8 cellular contexts compared by ENCODE assay signal in the genomic region with DNA sequence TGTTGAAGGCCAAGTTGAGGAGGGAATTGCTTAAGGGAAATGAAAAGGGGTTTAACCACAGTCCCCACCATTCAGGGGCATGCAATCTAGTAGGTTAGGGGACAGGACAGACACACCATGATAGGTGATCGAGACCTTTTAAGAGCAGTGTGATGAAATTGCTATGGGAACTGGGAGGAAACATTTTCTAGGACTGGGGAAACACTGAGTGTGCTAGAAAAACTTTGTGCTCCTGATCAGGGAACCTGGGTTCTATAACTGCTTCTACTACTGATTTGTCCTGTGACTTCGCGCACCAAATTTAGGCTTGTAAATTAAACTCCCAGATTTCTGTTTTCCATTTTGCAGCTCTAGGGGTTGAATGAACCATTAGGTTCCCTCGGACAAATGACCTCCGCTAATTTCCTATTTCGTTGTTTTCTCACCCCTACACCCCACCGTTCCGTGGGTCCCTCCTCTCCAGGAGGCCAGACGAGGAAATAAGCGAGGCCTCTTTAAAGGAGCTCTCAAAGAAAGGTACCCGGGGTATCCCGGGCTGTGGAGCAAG. TPM values are rescaled to one million over a fixed set of nuclear protein-coding genes. Genes with fewer than 3 reads are reported as not detected.
DNase-seq lines count a peak whose midpoint lies in the region; ATAC-seq and TF ChIP-seq lines count a peak whose summit lies in the region.

No MANE protein-coding gene starts in this region.

- H3K27me3 ChIP-seq in CD4-positive, CD25-positive, alpha-beta regulatory T cell (ENCODE audit: control insufficient read depth, insufficient read depth, low read length), result no peaks in the 10 kb centered on the region
- H3K27me3 ChIP-seq in H9 (ENCODE audit: insufficient read depth, low read length), result no peaks in the 10 kb centered on the region

- H3K9me3 Mint-ChIP-seq in CD4-positive, CD25-positive, alpha-beta regulatory T cell, result peaks cover 0 to 1% (median 0%) of the 10 kb centered on the region in 7 donors
- H3K9me3 Mint-ChIP-seq in H9, result no peaks in the 10 kb centered on the region
- no peaks in the 10 kb centered on the region for H3K9me3 Mint-ChIP-seq in T-cell

- H2BK5ac ChIP-seq in H9 (ENCODE audit: insufficient read length, low read length), result no peak overlapping the region

- no peaks in the 10 kb centered on the region for H3K27me3 Mint-ChIP-seq in CD4-positive, CD25-positive, alpha-beta regulatory T cell
- H3K27me3 Mint-ChIP-seq in H9 (ENCODE audit: low read depth) (peaks cover 13% of the 10 kb centered on the region), T-cell (no peaks in the 10 kb centered on the region)

- no peak overlapping the region for H3T11ph ChIP-seq in H9 (ENCODE audit: low read length)

- H3K56ac ChIP-seq in H9 (ENCODE audit: insufficient read length, low read depth, low read length), result no peak overlapping the region

- no peak overlapping the region for H4K8ac ChIP-seq in H9 (replicated peaks; ENCODE audit: insufficient read length, low read depth, low read length)

- peak overlapping the region; percentile 97 for H3K27ac Mint-ChIP-seq in CD4-positive, CD25-positive, alpha-beta regulatory T cell
- H3K27ac Mint-ChIP-seq in H9, result peak overlapping the region in 2 of 3 experiments; percentile 94 to 99; a peak in 4 of 7 replicates
- H3K27ac Mint-ChIP-seq in T-cell, result peak overlapping the region; percentile 92 to 95

- no peak overlapping the region for H2BK15ac ChIP-seq in H9 (ENCODE audit: low read depth, low read length)

- no peak overlapping the region for H4K5ac ChIP-seq in H9 (ENCODE audit: insufficient read length, low read depth, low read length)

- peak overlapping the region; percentile 43 for H3K18ac ChIP-seq in H9 (ENCODE audit: insufficient read length, low read depth, low read length)

- H4K20me1 ChIP-seq in H9 (ENCODE audit: control insufficient read depth, insufficient read depth, insufficient read length), result no peaks in the 10 kb centered on the region

- H3K36me3 Mint-ChIP-seq in CD4-positive, CD25-positive, alpha-beta regulatory T cell, result peaks cover 9% of the 10 kb centered on the region
- H3K36me3 Mint-ChIP-seq in H9 (ENCODE audit: insufficient read depth in 1 of 3, low read depth in 3 of 3) (0 out of 7 replicates have a peak, but pooled peaks cover 0 to 6% (median 1%) of the 10 kb centered on the region in 3 experiments), T-cell (peaks cover 7% of the 10 kb centered on the region)

- H4K91ac ChIP-seq in H9 (ENCODE audit: insufficient read length, low read depth, low read length), result no peak overlapping the region

- H2BK12ac ChIP-seq in H9 (ENCODE audit: insufficient read length, low read depth, low read length), result no peak overlapping the region

- no peak overlapping the region for H2AK5ac ChIP-seq in H9 (ENCODE audit: insufficient read length, low read length)

- DNase-seq in CD4-positive, CD25-positive, alpha-beta regulatory T cell, result peak in 1 of 3 donors; percentile 15
- DNase-seq in H9 (no peak), T-cell (peak in 1 of 34 experiments; percentile 1), foreskin fibroblast (no peak), skeletal muscle cell (ENCODE audit: low read depth) (no peak), T-helper 9 cell (no peak)

- no CpG with 5 or more reads among the region's 12 CpGs for WGBS in H9 (ENCODE audit: extremely low coverage, insufficient read length, low lambda C conversion rate)

- no peak overlapping the region for H2BK20ac ChIP-seq in H9 (ENCODE audit: low read depth, low read length, poor library complexity, severe bottlenecking)

- H3K27ac ChIP-seq in CD4-positive, CD25-positive, alpha-beta regulatory T cell (ENCODE audit: insufficient read depth, low read length, poor library complexity, severe bottlenecking), result peak overlapping the region; percentile 87
- no peak overlapping the region for H3K27ac ChIP-seq in H9 (ENCODE audit: insufficient read length, low read depth, low read length)

- peak overlapping the region; percentile 87 to 98 (median 97) for H3K4me3 Mint-ChIP-seq in CD4-positive, CD25-positive, alpha-beta regulatory T cell
- H3K4me3 Mint-ChIP-seq in H9 (peak overlapping the region; percentile 87 to 92), T-cell (peak overlapping the region; percentile 93 to 97 (median 95))

- ATAC-seq in CD4-positive, CD25-positive, alpha-beta regulatory T cell (ENCODE audit: low read depth in 2 of 2), result no peak
- ATAC-seq in T-cell (replicated peaks in 1 of 4) (no peak), HG03175 (IDR thresholded peaks at IDR 0.05; ENCODE audit: unreplicated experiment) (no peak), GM21619 (IDR thresholded peaks at IDR 0.05; ENCODE audit: unreplicated experiment) (no peak)

- no peak overlapping the region for H2BK120ac ChIP-seq in H9 (ENCODE audit: low read depth, low read length, poor library complexity, severe bottlenecking)

- TF ChIP-seq CTCF in H9 (conservative IDR thresholded peaks at IDR 0.05), result no peak
- no peak for TF ChIP-seq CTCF in foreskin fibroblast (IDR thresholded peaks at IDR 0.05; ENCODE audit: low read depth, low read length)

- peaks cover 4% of the 10 kb centered on the region for H3K23me2 ChIP-seq in H9 (ENCODE audit: insufficient read length, low read depth, low read length, poor library complexity, severe bottlenecking)

- no peaks in the 10 kb centered on the region for H3K9me3 ChIP-seq in CD4-positive, CD25-positive, alpha-beta regulatory T cell (ENCODE audit: control insufficient read depth in 2 of 2, low read length in 2 of 2)
- no peaks in the 10 kb centered on the region for H3K9me3 ChIP-seq in H9 (ENCODE audit: control insufficient read depth, low read depth, low read length)

- peaks cover 20 to 47% (median 30%) of the 10 kb centered on the region in 4 donors for H3K4me1 Mint-ChIP-seq in CD4-positive, CD25-positive, alpha-beta regulatory T cell
- H3K4me1 Mint-ChIP-seq in H9, result peaks cover 19 to 21% of the 10 kb centered on the region in 2 experiments
- H3K4me1 Mint-ChIP-seq in T-cell, result peaks cover 36 to 51% (median 38%) of the 10 kb centered on the region in 3 donors

- H3K79me2 ChIP-seq in H9 (ENCODE audit: insufficient read depth, low read length), result peaks cover 9% of the 10 kb centered on the region; the same call in 1 of the 2 replicates

- no peak overlapping the region for H3K14ac ChIP-seq in H9 (ENCODE audit: insufficient read depth, low read length)

- peaks cover 21% of the 10 kb centered on the region for H3K4me1 ChIP-seq in CD4-positive, CD25-positive, alpha-beta regulatory T cell (ENCODE audit: control insufficient read depth, insufficient read depth, low read length, poor library complexity, severe bottlenecking)
- H3K4me1 ChIP-seq in H9 (ENCODE audit: insufficient read depth, low read length), result no peaks in the 10 kb centered on the region

- peak overlapping the region; percentile 36 for H3K9ac ChIP-seq in H9 (ENCODE audit: extremely low read depth, insufficient read length, low read length)

- H3K4ac ChIP-seq in H9 (ENCODE audit: low read depth, low read length), result no peak overlapping the region

- POLR2A ChIA-PET in T-cell (lab: Charles Lee), result interaction anchor here in 1 of 2 donors (0.8 to 1.4 kb wide), 7 partner anchors 10 to 300 kb away, joined by 3 to 16 read pairs (median 3); partner anchors contain the start of genes LBH and YPEL5

- H3K79me1 ChIP-seq in H9 (ENCODE audit: insufficient read depth, low read depth, low read length, poor library complexity, severe bottlenecking), result peaks cover 2% of the 10 kb centered on the region

- H3K36me3 ChIP-seq in CD4-positive, CD25-positive, alpha-beta regulatory T cell (ENCODE audit: control insufficient read depth, insufficient read depth, low read length), result no peaks in the 10 kb centered on the region

- no peak overlapping the region for H3K23ac ChIP-seq in H9 (ENCODE audit: insufficient read length, low read depth, low read length)

- peak overlapping the region; percentile 58 for H3K4me2 ChIP-seq in H9 (ENCODE audit: insufficient read depth, insufficient read length, low read length)

- no peak overlapping the region for H2AFZ ChIP-seq in H9 (ENCODE audit: low read length)

- peak overlapping the region; percentile 93 for H3K4me3 ChIP-seq in CD4-positive, CD25-positive, alpha-beta regulatory T cell (ENCODE audit: low read depth, low read length)
- peak overlapping the region; percentile 76 to 88 for H3K4me3 ChIP-seq in foreskin fibroblast (ENCODE audit: low read depth in 1 of 2, low read length in 2 of 2)
- H3K4me3 ChIP-seq in skeletal muscle cell (ENCODE audit: low read depth, low read length), result peak overlapping the region; percentile 96

- CTCF ChIA-PET in T-cell (lab: Charles Lee), result interaction anchor here (0.6 to 2.8 kb wide), 10 partner anchors 16 to 282 kb away, joined by 3 to 9 read pairs (median 4); no protein-coding TSS in a partner anchor

RNA-seq across cellular contexts. Expression of gene LCLAT1, which starts 0.4 kb away (rescaled TPM):
- 17.6 TPM for total RNA-seq in CD4-positive, CD25-positive, alpha-beta regulatory T cell
- 10 to 100 TPM in 1 of 4 donors, 1 to 10 TPM in 3; 4.8 to 25.2 (median 7.6) TPM for polyA plus RNA-seq in CD4-positive, CD25-positive, alpha-beta regulatory T cell
- total RNA-seq in H9 (2021), result 27.4 and 32.9 TPM in 2 replicates
- 10 to 100 TPM; 13.8 to 33.0 (median 19.6) TPM for total RNA-seq in T-cell
